In the genomic region with DNA sequence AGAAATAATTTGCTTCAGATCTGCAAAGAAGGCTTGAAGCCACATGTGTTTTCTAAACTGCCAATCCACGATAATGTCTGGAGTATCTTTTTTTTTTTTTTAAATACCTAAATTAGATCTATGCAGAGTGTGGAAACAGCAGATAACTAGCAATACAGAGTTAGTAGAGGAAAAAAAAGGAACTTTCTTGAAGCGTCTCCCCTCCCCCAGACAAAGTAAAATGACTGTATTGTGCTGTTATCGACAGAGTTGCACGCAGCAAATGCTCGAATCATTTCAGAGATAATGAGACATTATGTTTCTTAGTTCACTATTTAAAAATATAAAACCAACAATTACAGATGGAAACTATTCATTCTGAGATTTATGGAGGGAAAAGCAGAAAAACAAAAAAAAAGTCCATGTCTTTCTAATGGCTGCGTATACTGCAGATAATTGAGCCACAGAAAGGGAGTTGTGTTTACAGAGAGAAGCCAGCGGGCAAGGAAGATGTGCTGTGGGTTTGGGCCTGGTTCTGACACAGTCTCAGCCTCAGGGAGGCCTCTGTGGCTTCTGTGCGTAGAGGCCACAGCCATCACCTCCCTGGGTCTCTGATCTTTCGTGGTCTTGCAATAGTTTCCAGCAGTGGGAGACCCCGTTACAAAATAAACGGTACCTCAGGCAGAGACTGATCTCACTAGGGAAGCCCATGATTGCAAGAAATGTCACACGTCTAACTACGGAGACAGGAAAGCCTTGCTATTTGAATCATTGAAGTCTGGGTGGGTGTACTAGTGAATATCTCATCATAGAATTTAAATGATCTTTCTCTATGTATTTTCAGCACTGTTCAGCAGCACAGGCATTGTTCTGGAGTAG, we compare ENCODE assay signal across 8 cellular contexts. TPM values are rescaled to one million over a fixed set of nuclear protein-coding genes. Genes with fewer than 3 reads are reported as not detected.
DNase-seq lines count a peak whose midpoint lies in the region; ATAC-seq and TF ChIP-seq lines count a peak whose summit lies in the region.

No MANE protein-coding gene starts in this region.

- TF ChIP-seq POLR2A in HCT116 (IDR thresholded peaks at IDR 0.05; ENCODE audit: borderline replicate concordance, extremely low read depth, insufficient read depth, insufficient read length) (no peak), body of pancreas (IDR thresholded peaks at IDR 0.05) (no peak)

- no peaks in the 10 kb centered on the region for H3K79me2 ChIP-seq in HCT116 (ENCODE audit: insufficient read depth, low read length)
- H3K79me2 ChIP-seq in SK-N-SH (ENCODE audit: insufficient read depth) = no peaks in the 10 kb centered on the region

- H3K4me3 ChIP-seq in HCT116 (replicated peaks in 1 of 2; ENCODE audit: low read depth in 1 of 2, low read length in 2 of 2) (no peak overlapping the region), SK-N-SH (ENCODE audit: low read depth in 2 of 2, low read length in 1 of 2) (no peak overlapping the region), body of pancreas (no peak overlapping the region), mucosa of stomach (ENCODE audit: low read length) (no peak overlapping the region), upper lobe of right lung (no peak overlapping the region), mucosa of descending colon (no peak overlapping the region)

- H3K4me2 ChIP-seq in HCT116 (ENCODE audit: low read length) = peak overlapping the region; percentile 6
- no peak overlapping the region for H3K4me2 ChIP-seq in SK-N-SH

- 84% methylated on average over 13 of the region's 13 CpGs for WGBS in SK-N-SH (ENCODE audit: low lambda C conversion rate)
- WGBS in body of pancreas, 2 donors = 49 to 63% methylated on average over 13 of the region's 13 CpGs

- TF ChIP-seq CTCF in HCT116 (IDR thresholded peaks at IDR 0.05 in 2 of 3, conservative IDR thresholded peaks at IDR 0.05 in 1 of 3; ENCODE audit: borderline replicate concordance in 1 of 3, insufficient read depth in 1 of 3, low read depth in 2 of 3, low read length in 2 of 3) (no peak), SK-N-SH (IDR thresholded peaks at IDR 0.05) (no peak), body of pancreas (IDR thresholded peaks at IDR 0.05) (no peak), upper lobe of right lung (IDR thresholded peaks at IDR 0.05) (no peak), mucosa of descending colon (IDR thresholded peaks at IDR 0.05) (no peak)

- no peaks in the 10 kb centered on the region for H3K27me3 ChIP-seq in HCT116 (ENCODE audit: insufficient read depth, low read length)
- H3K27me3 ChIP-seq in SK-N-SH (ENCODE audit: insufficient read depth) = no peaks in the 10 kb centered on the region
- no peaks in the 10 kb centered on the region for H3K27me3 ChIP-seq in body of pancreas
- H3K27me3 ChIP-seq in mucosa of stomach (ENCODE audit: control insufficient read depth, insufficient read depth, low read length) = no peaks in the 10 kb centered on the region
- no peaks in the 10 kb centered on the region for H3K27me3 ChIP-seq in upper lobe of right lung

- H4K20me1 ChIP-seq in HCT116 (ENCODE audit: insufficient read depth) (no peaks in the 10 kb centered on the region), SK-N-SH (ENCODE audit: insufficient read depth) (no peaks in the 10 kb centered on the region)

- TF ChIP-seq RAD21 in HCT116 (IDR thresholded peaks at IDR 0.05; ENCODE audit: low read depth) = no peak
- TF ChIP-seq RAD21 in SK-N-SH (IDR thresholded peaks at IDR 0.05; ENCODE audit: low read length) = no peak

- no peaks in the 10 kb centered on the region for H3K9me2 ChIP-seq in HCT116 (ENCODE audit: insufficient read depth)
- no peaks in the 10 kb centered on the region for H3K9me2 ChIP-seq in SK-N-SH

- no peaks in the 10 kb centered on the region for H3K36me3 ChIP-seq in HCT116 (ENCODE audit: control insufficient read depth in 1 of 2, insufficient read depth in 2 of 2, low read length in 2 of 2)
- no peaks in the 10 kb centered on the region for H3K36me3 ChIP-seq in SK-N-SH (replicated peaks in 1 of 2; ENCODE audit: control insufficient read depth in 1 of 2, insufficient read depth in 2 of 2, low read length in 1 of 2)
- no peaks in the 10 kb centered on the region for H3K36me3 ChIP-seq in body of pancreas (replicated peaks in 1 of 2; ENCODE audit: insufficient read depth in 1 of 2, low read depth in 2 of 2)
- no peaks in the 10 kb centered on the region for H3K36me3 ChIP-seq in mucosa of stomach (ENCODE audit: control insufficient read depth, insufficient read depth, low read length)
- no peaks in the 10 kb centered on the region for H3K36me3 ChIP-seq in upper lobe of right lung
- H3K36me3 ChIP-seq in mucosa of descending colon (ENCODE audit: low read depth) = no peaks in the 10 kb centered on the region

- H3K9ac ChIP-seq in HCT116 (ENCODE audit: low read length) (peak overlapping the region; percentile 40), SK-N-SH (peak overlapping the region; percentile 91; the same call in 1 of the 2 replicates), mucosa of stomach (ENCODE audit: low read length) (peak overlapping the region; percentile 20)

- BruUV-seq in HCT116 (replicated peaks; lab: Mats Ljungman, UMichigan) = no TSS peak

- no peak for DNase-seq in HCT116 (ENCODE audit: low read depth, low spot score)
- no peak for DNase-seq in SK-N-SH
- no peak for DNase-seq in body of pancreas
- DNase-seq in upper lobe of right lung = no peak
- DNase-seq in AG08396 (ENCODE audit: low spot score) = no peak
- DNase-seq in mucosa of descending colon = no peak

- intact Hi-C loops in HCT116 (cut with micrococcal nuclease) = loop anchor here (2.0 kb wide), 1 partner anchor 17 kb away; no protein-coding TSS in a partner anchor
- intact Hi-C loops in body of pancreas (cut with DNase I) = no loop called here
- intact Hi-C loops in upper lobe of right lung (cut with DNase I) = no loop called here
- intact Hi-C loops in mucosa of descending colon (cut with DNase I, micrococcal nuclease) = no loop called here

- peaks cover 31% of the 10 kb centered on the region for H3F3A ChIP-seq in SK-N-SH (replicated peaks; ENCODE audit: insufficient read depth)

- CTCF ChIA-PET in HCT116 (lab: Charles Lee) (no interaction called here), SK-N-SH (lab: Yijun Ruan, JAX) (no interaction called here)

- no peak for TF ChIP-seq EP300 in SK-N-SH (IDR thresholded peaks at IDR 0.05; ENCODE audit: borderline replicate concordance in 1 of 2, low read depth in 1 of 2, low read length in 1 of 2)

- RAD21 ChIA-PET in HCT116 (lab: Charles Lee; ENCODE audit: low non-redundant PET in 1 of 2, low total read pairs in 2 of 2, uncharacterized antibody in 2 of 2, unreplicated experiment in 2 of 2) = no interaction called here

- H3K9me3 ChIP-seq in HCT116 (ENCODE audit: control insufficient read depth in 1 of 2, insufficient read depth in 1 of 2, low read depth in 1 of 2, low read length in 2 of 2) (no peaks in the 10 kb centered on the region), SK-N-SH (no peaks in the 10 kb centered on the region), body of pancreas (no peaks in the 10 kb centered on the region), mucosa of stomach (ENCODE audit: control insufficient read depth, low read length) (no peaks in the 10 kb centered on the region), upper lobe of right lung (no peaks in the 10 kb centered on the region), mucosa of descending colon (no peaks in the 10 kb centered on the region)

- H3K4me1 ChIP-seq in HCT116 (ENCODE audit: control insufficient read depth in 1 of 2, insufficient read depth in 2 of 2, low read length in 2 of 2) = peaks cover 36 to 64% of the 10 kb centered on the region in 2 experiments
- peaks cover 11 to 41% of the 10 kb centered on the region in 2 experiments; a peak in 3 of 4 replicates for H3K4me1 ChIP-seq in SK-N-SH (ENCODE audit: control insufficient read depth in 1 of 2, insufficient read depth in 2 of 2, low read depth in 1 of 2, low read length in 1 of 2)
- peaks cover 59% of the 10 kb centered on the region for H3K4me1 ChIP-seq in body of pancreas
- H3K4me1 ChIP-seq in mucosa of stomach (ENCODE audit: control insufficient read depth, insufficient read depth, low read length) = peaks cover 64% of the 10 kb centered on the region
- peaks cover 52% of the 10 kb centered on the region for H3K4me1 ChIP-seq in upper lobe of right lung
- peaks cover 36% of the 10 kb centered on the region for H3K4me1 ChIP-seq in mucosa of descending colon (ENCODE audit: low read depth)

- H2AFZ ChIP-seq in HCT116 (ENCODE audit: low read depth, low read length, poor library complexity, severe bottlenecking) (peak overlapping the region; percentile 51), SK-N-SH (ENCODE audit: low read depth) (no peak overlapping the region)

- ATAC-seq in HCT116 = no peak
- no peak for ATAC-seq in body of pancreas
- peak; percentile 37 for ATAC-seq in upper lobe of right lung
- no peak for ATAC-seq in mucosa of descending colon
- no peak for ATAC-seq in GM18498 (IDR thresholded peaks at IDR 0.05; ENCODE audit: unreplicated experiment)

- H3K27ac ChIP-seq in HCT116 (ENCODE audit: low read depth, low read length) (no peak overlapping the region; the same call in 1 of the 2 replicates), SK-N-SH (ENCODE audit: low read depth in 2 of 2, low read length in 1 of 2) (peak overlapping the region in 1 of 2 experiments; percentile 100; a peak in 2 of 4 replicates), body of pancreas (peak overlapping the region; percentile 61 to 100 (median 92)), upper lobe of right lung (peak overlapping the region; percentile 88)

- POLR2A ChIA-PET in HCT116 (lab: Charles Lee) = interaction anchor here (2.6 to 8.3 kb wide), 2 partner anchors 19 to 21 kb away, joined by 7 to 83 read pairs; partner anchors contain the start of gene KLF6
- POLR2A ChIA-PET in SK-N-SH (lab: Yijun Ruan, JAX) = no interaction called here

TF ChIP-seq in HCT116, 20 proteins besides CTCF, POLR2A, EP300 and RAD21:
- no peak for TF ChIP-seq CEBPB (IDR thresholded peaks at IDR 0.05; ENCODE audit: low read depth)
- peak; percentile 56 for TF ChIP-seq ZFX (IDR thresholded peaks at IDR 0.05)

TF ChIP-seq in SK-N-SH, 30 proteins besides CTCF, POLR2A, EP300 and RAD21 (continues in another document):
- TF ChIP-seq YY1 (IDR thresholded peaks at IDR 0.05; ENCODE audit: low read depth) = no peak
- TF ChIP-seq FOSL2 (IDR thresholded peaks at IDR 0.05; ENCODE audit: borderline replicate concordance, low read depth) = no peak

RNA-seq across cellular contexts. Expression of gene KLF6, which starts 19.1 kb away (rescaled TPM):
- total RNA-seq in HCT116 (2021; ENCODE audit: unreplicated experiment) (82.2 TPM), body of pancreas (100 to 1,000 TPM in 1 of 2 donors, 10 to 100 TPM in 1; 92.1 to 294 TPM), upper lobe of right lung (247 TPM), mucosa of descending colon (100 to 1,000 TPM; 270 to 371 (median 331) TPM)
- 119 and 155 TPM in 2 replicates for polyA plus RNA-seq in HCT116 (2012)
- 127 and 148 TPM in 2 replicates for polyA plus RNA-seq in SK-N-SH (2012; rRNA removed)
- polyA plus RNA-seq in SK-N-SH (2012; cell fraction: cytosol; rRNA removed) = 72.3 and 76.2 TPM in 2 replicates
- 687 and 844 TPM in 2 replicates for polyA plus RNA-seq in SK-N-SH (2012; cell fraction: nucleus; rRNA removed)

Comparison
In these comparisons a context has a peak if more than half of its experiments do, and no peak if none do; other contexts are left out.
1. H3K9ac ChIP-seq: peak in every context shown above with its lines; median percentile 91 in SK-N-SH; 40 in HCT116; 20 in mucosa of stomach.